ENCODE assay signal across 22 cellular contexts in genomic region chr19:11173516-11174155, GRCh38.
"Had no signal": no experiment of that assay in that cellular context is flagged by ENCODE, and none has a peak within 500 bp of the region (broad histone marks: within the 10 kb centered on the region; RNA-seq: fewer than 3 reads in every experiment).

No MANE protein-coding gene starts in this region.

- H3K9me3 Mint-ChIP-seq: activated naive CD8-positive, alpha-beta T cell treated with anti-CD3 and anti-CD28 coated beads, Interleukin-2, amount 10 ng/mL, durations not matched to agents 7 days and 5 days; WTC11 had no signal

- H3K27ac Mint-ChIP-seq: activated CD8-positive, alpha-beta T cell treated with anti-CD3 and anti-CD28 coated beads, Interleukin-2, amount 10 ng/mL, durations not matched to agents 7 days and 5 days; activated naive CD8-positive, alpha-beta T cell treated with anti-CD3 and anti-CD28 coated beads, Interleukin-2, amount 10 ng/mL, durations not matched to agents 7 days and 5 days; T-helper 17 cell; WTC11 had no signal

- H3K36me3 Mint-ChIP-seq: activated naive CD8-positive, alpha-beta T cell treated with anti-CD3 and anti-CD28 coated beads, Interleukin-2, amount 10 ng/mL, durations not matched to agents 7 days and 5 days had no signal

- H3K27me3 ChIP-seq: adrenal gland, breast epithelium had no signal

- H3K9ac ChIP-seq: KMS-11 had no signal

- H3K4me1 ChIP-seq: breast epithelium had no signal

- H3K4me3 Mint-ChIP-seq: activated CD8-positive, alpha-beta T cell treated with anti-CD3 and anti-CD28 coated beads, Interleukin-2, amount 10 ng/mL, durations not matched to agents 7 days and 5 days; activated naive CD8-positive, alpha-beta T cell treated with anti-CD3 and anti-CD28 coated beads, Interleukin-2, amount 10 ng/mL, durations not matched to agents 7 days and 5 days; T-helper 17 cell; WTC11 had no signal

- DNase-seq: activated CD4-positive, alpha-beta T cell treated with anti-CD3 and anti-CD28 coated beads for 48 hours; activated CD4-positive, alpha-beta T cell treated with anti-CD3 and anti-CD28 coated beads, Interleukin-2, amount 50 U/mL, for 4 hours; activated CD4-positive, CD25-positive, alpha-beta regulatory T cell treated with anti-CD3 and anti-CD28 coated beads, Interleukin-2, amount 50 U/mL, for 72 hours; activated CD8-positive, alpha-beta memory T cell treated with anti-CD3 and anti-CD28 coated beads, Interleukin-2, amount 50 U/mL, for 48 hours; activated CD8-positive, alpha-beta T cell treated with anti-CD3 and anti-CD28 coated beads, Interleukin-2, amount 10 ng/mL, durations not matched to agents 7 days and 5 days; activated naive CD4-positive, alpha-beta T cell treated with anti-CD3 and anti-CD28 coated beads, Interleukin-2, amount 50 U/mL, for 16 hours; activated naive CD8-positive, alpha-beta T cell treated with anti-CD3 and anti-CD28 coated beads, Interleukin-2, amount 10 ng/mL, durations not matched to agents 7 days and 5 days; activated T-cell treated with anti-CD3 and anti-CD28 coated beads, Interleukin-2, amount 50 U/mL, for 1 hour; adrenal gland; anterior cingulate cortex; central memory CD4-positive, alpha-beta T cell; NCI-H1417 treated with DMSO at 0.1 percent for 48 hours; NCI-H1694 treated with DMSO at 0.1 percent for 48 hours; NCI-H2029 treated with DMSO at 0.1 percent for 48 hours; NCI-H748 treated with DMSO at 0.1 percent for 48 hours; PC-3; SIG-M5; T-helper 17 cell; T-helper 9 cell had no signal

- H3K9me3 ChIP-seq: adrenal gland, breast epithelium had no signal

- H3K4me1 Mint-ChIP-seq: activated naive CD8-positive, alpha-beta T cell treated with anti-CD3 and anti-CD28 coated beads, Interleukin-2, amount 10 ng/mL, durations not matched to agents 7 days and 5 days; T-helper 17 cell; WTC11 had no signal

- H3K27me3 Mint-ChIP-seq: activated naive CD8-positive, alpha-beta T cell treated with anti-CD3 and anti-CD28 coated beads, Interleukin-2, amount 10 ng/mL, durations not matched to agents 7 days and 5 days had no signal

- H3K4me3 ChIP-seq: adrenal gland, breast epithelium had no signal

- ATAC-seq: activated CD8-positive, alpha-beta T cell treated with anti-CD3 and anti-CD28 coated beads, Interleukin-2, amount 10 ng/mL, durations not matched to agents 7 days and 5 days; PC-3; T-helper 17 cell; WTC11 had no signal

- H3K27ac ChIP-seq: adrenal gland, KMS-11 had no signal

- H3K4me2 ChIP-seq: KMS-11 had no signal
